Comparison of ENCODE assay signal across 17 cellular contexts in genomic region chr2:10536569-10537133, GRCh38.
DNase-seq lines count a peak whose midpoint lies in the region.
"Had no signal": no experiment of that assay in that cellular context is flagged by ENCODE, and none has a peak within 500 bp of the region (broad histone marks: within the 10 kb centered on the region; RNA-seq: fewer than 3 reads in every experiment).

No MANE protein-coding gene starts in this region.

- in situ Hi-C loops in Caki2 (cut with HindIII; ENCODE audit: low pct_unique_long_range_greater_than_20kb, low sequenced_read_pairs) = no loop called here

- DNase-seq in DMS153 (lab: John Stamatoyannopoulos, UW) = peak; percentile 3
- DNase-seq in DMS153 treated with DMSO at 0.1 percent for 48 hours (lab: John Stamatoyannopoulos, UW; ENCODE audit: unreplicated experiment) = no peak
- DNase-seq in Caki2 (ENCODE audit: low read depth) = peak; percentile 35
- peak; percentile 12 for DNase-seq in NCI-H345 treated with DMSO at 0.1 percent for 48 hours (lab: John Stamatoyannopoulos, UW; ENCODE audit: unreplicated experiment)
- peak; percentile 19 for DNase-seq in foreskin melanocyte
- DNase-seq in NCI-H2227 (lab: John Stamatoyannopoulos, UW; ENCODE audit: unreplicated experiment) = no peak
- no peak for DNase-seq in nucleus accumbens (lab: John Stamatoyannopoulos, UW)
- no peak for DNase-seq in activated CD4-positive, alpha-beta T cell treated with anti-CD3 and anti-CD28 coated beads for 1 hour
- DNase-seq: activated CD4-positive, alpha-beta T cell treated with anti-CD3 and anti-CD28 coated beads, Interleukin-2, amount 50 U/mL, for 48 hours; amygdala; DMS79 treated with DMSO at 0.1 percent for 48 hours; foreskin fibroblast; IMR-90; NCI-H1105; NCI-H226; small intestine; transverse colon had no signal

Comparison
In these comparisons a context has a peak if more than half of its experiments do, and no peak if none do; other contexts are left out.
1. DNase-seq: peak in DMS153 (single experiment), Caki2 (single experiment), NCI-H345 treated with DMSO at 0.1 percent for 48 hours (single experiment) and foreskin melanocyte (single experiment); none in DMS153 treated with DMSO at 0.1 percent for 48 hours (single experiment), NCI-H2227 (single experiment), nucleus accumbens (0 of 56) and activated CD4-positive, alpha-beta T cell treated with anti-CD3 and anti-CD28 coated beads for 1 hour (single experiment).